ENCODE assay signal across 8 cellular contexts in genomic region chr18:21111351-21112139, GRCh38. TPM values are rescaled to one million over a fixed set of nuclear protein-coding genes. Genes with fewer than 3 reads are reported as not detected.
DNase-seq lines count a peak whose midpoint lies in the region; ATAC-seq and TF ChIP-seq lines count a peak whose summit lies in the region.

Gene ROCK1, minus strand, starts transcription at chr18:21111813. Its CDS starts 903 bp downstream, at chr18:21110910.

- H3K4me3 Mint-ChIP-seq in type B pancreatic cell: no peak within 1 kb of the TSS

- peaks cover 0 to 48% (median 43%) of the 10 kb centered on the region in 9 donors for H3K4me1 ChIP-seq in heart right ventricle

- no peaks in the 10 kb centered on the region for H3K9me3 Mint-ChIP-seq in type B pancreatic cell

- 0 to 1% methylated on average over 61 to 80 of the region's 80 CpGs for WGBS in heart right ventricle, 2 donors

- peaks cover 5% of the 10 kb centered on the region for H3K4me1 Mint-ChIP-seq in type B pancreatic cell (ENCODE audit: unreplicated experiment)

- peaks cover 2% of the 10 kb centered on the region for H3K27me3 Mint-ChIP-seq in type B pancreatic cell

- intact Hi-C loops in T-helper 1 cell treated with Interleukin-12 subunit alpha and Interleukin-12 subunit beta and Interleukin-4 antibody, amounts not matched to agents 30 ng/mL and 1 ng/mL, for 36 hours (cut with micrococcal nuclease): loop anchor here (1.0 to 5.0 kb wide), 6 partner anchors 12 to 629 kb away; partner anchors contain the start of genes ESCO1, MIB1 and SNRPD1
- intact Hi-C loops in heart right ventricle (cut with DNase I): loop anchor here in 5 of 10 donors (5.0 to 10.0 kb wide), 4 partner anchors 73 to 137 kb away; no protein-coding TSS in a partner anchor
- intact Hi-C loops in posterior cingulate gyrus (cut with DNase I): no loop called here

- H3K36me3 Mint-ChIP-seq in type B pancreatic cell: no peaks in the 10 kb centered on the region

- peak within 1 kb of the TSS; percentile 87 to 99 (median 98) for H3K27ac ChIP-seq in heart right ventricle

- H3K27ac Mint-ChIP-seq in type B pancreatic cell: peak within 1 kb of the TSS; percentile 88

- TF ChIP-seq CTCF in heart right ventricle (IDR thresholded peaks at IDR 0.05) (no peak), type B pancreatic cell (conservative IDR thresholded peaks at IDR 0.05) (no peak)

- ATAC-seq in GM18498 (IDR thresholded peaks at IDR 0.05; ENCODE audit: unreplicated experiment) (peak; percentile 94), HG02885 (IDR thresholded peaks at IDR 0.05; ENCODE audit: poor library complexity, unreplicated experiment) (peak; percentile 91), heart right ventricle (peak; percentile 95 to 98 (median 96))

- no peaks in the 10 kb centered on the region for H3K27me3 ChIP-seq in heart right ventricle

- peak; percentile 94 for DNase-seq in NCI-H1694 (lab: John Stamatoyannopoulos, UW)
- peak; percentile 96 for DNase-seq in amniotic epithelial cell (ENCODE audit: low read depth)
- DNase-seq in heart right ventricle: peak; percentile 99 to 100
- peak; percentile 93 to 99 (median 96) for DNase-seq in posterior cingulate gyrus
- DNase-seq in type B pancreatic cell (ENCODE audit: extremely low spot score, unreplicated experiment): peak; percentile 99

- H3K4me3 ChIP-seq in heart right ventricle: peak within 1 kb of the TSS; percentile 85 to 99 (median 96)

- no peaks in the 10 kb centered on the region for H3K36me3 ChIP-seq in heart right ventricle

- no peaks in the 10 kb centered on the region for H3K9me3 ChIP-seq in heart right ventricle

RNA-seq across cellular contexts. Expression of gene ROCK1, which starts in this region (rescaled TPM):
- total RNA-seq in T-helper 1 cell treated with Interleukin-12 subunit alpha and Interleukin-12 subunit beta and Interleukin-4 antibody, amounts not matched to agents 30 ng/mL and 1 ng/mL, for 36 hours: 66.2 and 67.9 TPM in 2 replicates
- total RNA-seq in heart right ventricle (10 to 100 TPM; 28.6 to 44.1 (median 36.3) TPM), type B pancreatic cell (ENCODE audit: low replicate concordance) (36.6 and 42.4 TPM in 2 replicates)
- polyA plus RNA-seq in heart right ventricle: 10 to 100 TPM; 12.5 to 19.6 TPM

Comparison
In these comparisons a context has a peak if more than half of its experiments do, and no peak if none do; other contexts are left out.
1. Peak in every context shown above with its lines: DNase-seq, ATAC-seq, H3K4me3 ChIP-seq and H3K27ac ChIP-seq.